In genomic region chr18:48816554-48816953, GRCh38 we compare ENCODE assay signal across 17 cellular contexts.
DNase-seq lines count a peak whose midpoint lies in the region; ATAC-seq, FAIRE-seq and TF ChIP-seq lines count a peak whose summit lies in the region.
"Had no signal": no experiment of that assay in that cellular context is flagged by ENCODE, and none has a peak within 500 bp of the region (broad histone marks: within the 10 kb centered on the region; RNA-seq: fewer than 3 reads in every experiment).

No MANE protein-coding gene starts in this region.

- no peaks in the 10 kb centered on the region for H3K9me3 Mint-ChIP-seq in CD4-positive, alpha-beta T cell
- H3K9me3 Mint-ChIP-seq in chondrocyte (ENCODE audit: low read depth) (no peaks in the 10 kb centered on the region), Caco-2 (ENCODE audit: unreplicated experiment) (no peaks in the 10 kb centered on the region)

- peak overlapping the region; percentile 86 for H3K27ac Mint-ChIP-seq in CD4-positive, alpha-beta T cell
- H3K27ac Mint-ChIP-seq in chondrocyte (ENCODE audit: unreplicated experiment) (peak overlapping the region; percentile 17), Caco-2 (ENCODE audit: unreplicated experiment) (no peak overlapping the region)
- H3K27ac Mint-ChIP-seq: activated CD4-positive, alpha-beta T cell treated with anti-CD3 and anti-CD28 coated beads for 36 hours had no signal

- peak in 1 of 10 experiments; percentile 21 for DNase-seq in CD4-positive, alpha-beta T cell
- DNase-seq in chondrocyte (ENCODE audit: low spot score), result peak; percentile 64
- DNase-seq in posterior vena cava (ENCODE audit: low spot score), result peak; percentile 1
- no peak for DNase-seq in GM19239 (ENCODE audit: insufficient read length, low spot score)
- DNase-seq in Caco-2, result no peak
- no peak for DNase-seq in NCI-H1048 (lab: John Stamatoyannopoulos, UW)
- DNase-seq: foreskin melanocyte, GM23248, midbrain, NCI-H1105, NCI-H2081 treated with DMSO at 0.1 percent for 48 hours, NCI-H510A treated with DMSO at 0.1 percent for 48 hours had no signal

- 0 out of 2 replicates have a peak overlapping the region, but pooled peaks have one; percentile 19 for H3K27ac ChIP-seq in BLaER1
- no peak overlapping the region for H3K27ac ChIP-seq in CD4-positive, alpha-beta T cell (ENCODE audit: low read depth, low read length)
- H3K27ac ChIP-seq: dorsolateral prefrontal cortex, GM23248, RWPE1, testis had no signal

- ATAC-seq in CD4-positive, alpha-beta T cell (ENCODE audit: poor library complexity), result no peak

- H3K9me3 ChIP-seq in BLaER1 (no peaks in the 10 kb centered on the region), Caco-2 (no peaks in the 10 kb centered on the region)
- H3K9me3 ChIP-seq in CD4-positive, alpha-beta T cell (ENCODE audit: control insufficient read depth, low read length), result no peaks in the 10 kb centered on the region
- H3K9me3 ChIP-seq: testis had no signal

- no TSS peak for BruUV-seq in Caco-2 (replicated peaks; lab: Mats Ljungman, UMichigan)

- H3K4me1 ChIP-seq in BLaER1 (peaks cover 99% of the 10 kb centered on the region), Caco-2 (no peaks in the 10 kb centered on the region)
- H3K4me1 ChIP-seq: testis had no signal

- no peak for TF ChIP-seq CTCF in CD4-positive, alpha-beta T cell (IDR thresholded peaks at IDR 0.05)
- no peak for TF ChIP-seq CTCF in chondrocyte (IDR thresholded peaks at IDR 0.05)
- no peak for TF ChIP-seq CTCF in Caco-2 (IDR thresholded peaks at IDR 0.05; ENCODE audit: insufficient read depth in 1 of 2, low read depth in 1 of 2, low read length in 1 of 2, severe bottlenecking in 1 of 2, unreplicated experiment in 1 of 2)

- no peak overlapping the region for H3K4me2 ChIP-seq in BLaER1

- H3K4me3 Mint-ChIP-seq in CD4-positive, alpha-beta T cell, result no peak overlapping the region
- H3K4me3 Mint-ChIP-seq in chondrocyte (ENCODE audit: unreplicated experiment), result no peak overlapping the region
- H3K4me3 Mint-ChIP-seq in Caco-2 (ENCODE audit: unreplicated experiment), result no peak overlapping the region
- H3K4me3 Mint-ChIP-seq: activated CD4-positive, alpha-beta T cell treated with anti-CD3 and anti-CD28 coated beads for 36 hours had no signal

- peaks cover 24% of the 10 kb centered on the region for H3K36me3 ChIP-seq in BLaER1
- no peaks in the 10 kb centered on the region for H3K36me3 ChIP-seq in Caco-2 (ENCODE audit: control insufficient read depth, insufficient read depth, low read length)

- no peaks in the 10 kb centered on the region for H3K36me3 Mint-ChIP-seq in CD4-positive, alpha-beta T cell (ENCODE audit: low read depth)
- H3K36me3 Mint-ChIP-seq in chondrocyte (ENCODE audit: low read depth) (peaks cover 50% of the 10 kb centered on the region), Caco-2 (ENCODE audit: insufficient read depth, unreplicated experiment) (peaks cover 14% of the 10 kb centered on the region)

- CTCF ChIA-PET in CD4-positive, alpha-beta T cell (lab: Charles Lee), result no interaction called here
- CTCF ChIA-PET in Caco-2 (lab: Charles Lee), result no interaction called here

- no peak overlapping the region for H3K9ac ChIP-seq in BLaER1
- H3K9ac ChIP-seq: GM23248 had no signal

- H3K4me1 Mint-ChIP-seq in CD4-positive, alpha-beta T cell (ENCODE audit: low read depth), result peaks cover 47% of the 10 kb centered on the region
- H3K4me1 Mint-ChIP-seq in chondrocyte (ENCODE audit: low read depth) (peaks cover 44% of the 10 kb centered on the region), Caco-2 (ENCODE audit: low read depth, unreplicated experiment) (no peaks in the 10 kb centered on the region)

- no peak for FAIRE-seq in GM19239 (lab: Jason Lieb, UNC)

- no peaks in the 10 kb centered on the region for H4K20me1 ChIP-seq in BLaER1

- H3K4me3 ChIP-seq in BLaER1, result no peak overlapping the region
- H3K4me3 ChIP-seq in Caco-2 (ENCODE audit: low read depth, low read length), result no peak overlapping the region
- H3K4me3 ChIP-seq: dorsolateral prefrontal cortex, GM23248, testis had no signal

- H3K27me3 ChIP-seq in BLaER1, result no peaks in the 10 kb centered on the region
- no peaks in the 10 kb centered on the region for H3K27me3 ChIP-seq in CD4-positive, alpha-beta T cell (ENCODE audit: control insufficient read depth, insufficient read depth, low read length)
- H3K27me3 ChIP-seq in Caco-2 (replicated peaks; ENCODE audit: control insufficient read depth, insufficient read depth, low read length), result no peaks in the 10 kb centered on the region
- H3K27me3 ChIP-seq: dorsolateral prefrontal cortex, testis had no signal

- no peaks in the 10 kb centered on the region for H3K27me3 Mint-ChIP-seq in CD4-positive, alpha-beta T cell
- H3K27me3 Mint-ChIP-seq in chondrocyte (ENCODE audit: low read depth), result no peaks in the 10 kb centered on the region
- H3K27me3 Mint-ChIP-seq in Caco-2 (ENCODE audit: insufficient read depth, unreplicated experiment), result no peaks in the 10 kb centered on the region
- H3K27me3 Mint-ChIP-seq: activated CD4-positive, alpha-beta T cell treated with anti-CD3 and anti-CD28 coated beads for 36 hours had no signal

- intact Hi-C loops in CD4-positive, alpha-beta T cell (cut with DNase I, micrococcal nuclease), result no loop called here
- intact Hi-C loops in posterior vena cava (cut with DNase I) (no loop called here), Caco-2 (cut with micrococcal nuclease; ENCODE audit: unreplicated experiment) (no loop called here)

- POLR2A ChIA-PET in CD4-positive, alpha-beta T cell (lab: Charles Lee), result no interaction called here
- POLR2A ChIA-PET in Caco-2 (lab: Charles Lee), result no interaction called here

Comparison
In these comparisons a context has a peak if more than half of its experiments do, and no peak if none do; other contexts are left out.
1. DNase-seq: peak in chondrocyte (single experiment) and posterior vena cava (single experiment); none in GM19239 (single experiment), Caco-2 (0 of 2) and NCI-H1048 (single experiment).